Comparison of ENCODE assay signal across 9 cellular contexts in genomic region chr1:153355445-153356071, GRCh38. TPM values are rescaled to one million over a fixed set of nuclear protein-coding genes. Genes with fewer than 3 reads are reported as not detected.
DNase-seq lines count a peak whose midpoint lies in the region; ATAC-seq and TF ChIP-seq lines count a peak whose summit lies in the region.
"Had no signal": no experiment of that assay in that cellular context is flagged by ENCODE, and none has a peak within 500 bp of the region (broad histone marks: within the 10 kb centered on the region; RNA-seq: fewer than 3 reads in every experiment).

No MANE protein-coding gene starts in this region.

- peaks cover 36% of the 10 kb centered on the region for H3K27me3 Mint-ChIP-seq in Calu3 (ENCODE audit: unreplicated experiment)
- peaks cover 4% of the 10 kb centered on the region for H3K27me3 Mint-ChIP-seq in activated CD8-positive, alpha-beta T cell treated with anti-CD3 and anti-CD28 coated beads for 36 hours

- no peaks in the 10 kb centered on the region for H3K4me1 ChIP-seq in HEK293 (ENCODE audit: control insufficient read depth, insufficient read depth, low read length)

- no peaks in the 10 kb centered on the region for H3K36me3 ChIP-seq in HEK293 (ENCODE audit: control insufficient read depth in 2 of 2, insufficient read depth in 1 of 2, low read length in 2 of 2)

- peaks cover 34% of the 10 kb centered on the region for H3K4me1 Mint-ChIP-seq in Calu3 (ENCODE audit: low read depth, unreplicated experiment)
- peaks cover 5% of the 10 kb centered on the region for H3K4me1 Mint-ChIP-seq in activated CD8-positive, alpha-beta T cell treated with anti-CD3 and anti-CD28 coated beads for 36 hours (ENCODE audit: low read depth)

- no TSS peak for BruUV-seq in Calu3 (replicated peaks; lab: Mats Ljungman, UMichigan)

- TF ChIP-seq CTCF in Calu3 (IDR thresholded peaks at IDR 0.05; ENCODE audit: unreplicated experiment) (peak; percentile 54), HEK293 (tag by site-specific recombination; IDR thresholded peaks at IDR 0.05) (peak; percentile 53; the same call in 1 of the 2 replicates)
- peak; percentile 50 for TF ChIP-seq CTCF in activated CD8-positive, alpha-beta T cell treated with anti-CD3 and anti-CD28 coated beads for 36 hours (IDR thresholded peaks at IDR 0.05)

- no peak overlapping the region for H3K4me3 Mint-ChIP-seq in Calu3 (ENCODE audit: low read depth, unreplicated experiment)
- no peak overlapping the region for H3K4me3 Mint-ChIP-seq in activated CD8-positive, alpha-beta T cell treated with anti-CD3 and anti-CD28 coated beads for 36 hours

- no peak overlapping the region for H3K4me3 ChIP-seq in HEK293 (ENCODE audit: low read depth, low read length)

- POLR2A ChIA-PET in HEK293 (lab: Yijun Ruan, JAX) = no interaction called here
- POLR2A ChIA-PET in activated CD8-positive, alpha-beta T cell treated with anti-CD3 and anti-CD28 coated beads for 36 hours (lab: Charles Lee) = no interaction called here

- DNase-seq in Calu3 (peak; percentile 76), NCI-H526 (lab: John Stamatoyannopoulos, UW) (peak; percentile 65 to 94), foreskin melanocyte (peak; percentile 24), sciatic nerve (ENCODE audit: low spot score) (no peak)
- DNase-seq in activated CD8-positive, alpha-beta T cell treated with anti-CD3 and anti-CD28 coated beads for 36 hours = peak; percentile 63

- H3K9me3 Mint-ChIP-seq in Calu3 (ENCODE audit: low read depth, unreplicated experiment) = no peaks in the 10 kb centered on the region
- no peaks in the 10 kb centered on the region for H3K9me3 Mint-ChIP-seq in activated CD8-positive, alpha-beta T cell treated with anti-CD3 and anti-CD28 coated beads for 36 hours

- no peaks in the 10 kb centered on the region for H3K36me3 Mint-ChIP-seq in Calu3 (ENCODE audit: insufficient read depth, unreplicated experiment)
- H3K36me3 Mint-ChIP-seq in activated CD8-positive, alpha-beta T cell treated with anti-CD3 and anti-CD28 coated beads for 36 hours (ENCODE audit: low read depth) = no peaks in the 10 kb centered on the region

- intact Hi-C loops in Calu3 (cut with micrococcal nuclease; ENCODE audit: unreplicated experiment) (loop anchor here (10.0 kb wide), 1 partner anchor 629 kb away; the partner anchor contains the start of gene RAB13), sciatic nerve (cut with DNase I) (no loop called here)
- intact Hi-C loops in activated CD8-positive, alpha-beta T cell treated with anti-CD3 and anti-CD28 coated beads for 36 hours (cut with micrococcal nuclease) = no loop called here

- CTCF ChIA-PET in Calu3 (lab: Charles Lee) (interaction anchor here (0.7 to 4.7 kb wide), 3 partner anchors 9 to 217 kb away, joined by 3 to 58 read pairs (median 3); no protein-coding TSS in a partner anchor), HEK293 (lab: Yijun Ruan, JAX) (interaction anchor here (0.6 to 11.6 kb wide), 26 partner anchors 12 to 1545 kb away, joined by 3 to 259 read pairs (median 4); no protein-coding TSS in a partner anchor)
- CTCF ChIA-PET in activated CD8-positive, alpha-beta T cell treated with anti-CD3 and anti-CD28 coated beads for 36 hours (lab: Charles Lee) = interaction anchor here (0.6 to 5.7 kb wide), 11 partner anchors 9 to 146 kb away, joined by 3 to 123 read pairs (median 3); partner anchors contain the start of gene S100A8

- H3K9me3 ChIP-seq in HEK293 (ENCODE audit: control insufficient read depth, insufficient read depth, low read depth, low read length) = no peaks in the 10 kb centered on the region

- no peak overlapping the region for H3K27ac ChIP-seq in HEK293 (ENCODE audit: extremely low read depth, low read depth, low read length)

- peak; percentile 82 for ATAC-seq in activated CD8-positive, alpha-beta T cell treated with anti-CD3 and anti-CD28 coated beads for 36 hours
- peak; percentile 56 for ATAC-seq in sciatic nerve
- ATAC-seq in HG02763 (IDR thresholded peaks at IDR 0.05; ENCODE audit: unreplicated experiment) = no peak
- no peak for ATAC-seq in GM21529 (IDR thresholded peaks at IDR 0.05; ENCODE audit: unreplicated experiment)

- no peak overlapping the region for H3K27ac Mint-ChIP-seq in Calu3 (ENCODE audit: unreplicated experiment)
- H3K27ac Mint-ChIP-seq in activated CD8-positive, alpha-beta T cell treated with anti-CD3 and anti-CD28 coated beads for 36 hours = no peak overlapping the region

TF ChIP-seq in HEK293, 187 proteins besides CTCF, POLR2A, EP300 and RAD21:
- TF ChIP-seq ZNF600 (tag by site-specific recombination; IDR thresholded peaks at IDR 0.05) (0 out of 2 replicates have a peak, but pooled peaks have one; percentile 30), ZNF654 (tag by site-specific recombination; IDR thresholded peaks at IDR 0.05; ENCODE audit: low read depth) (peak; percentile 83), ZNF514 (tag by site-specific recombination; IDR thresholded peaks at IDR 0.05) (no peak), ZNF121 (tag by site-specific recombination; IDR thresholded peaks at IDR 0.05) (no peak), ZSCAN30 (tag by site-specific recombination; IDR thresholded peaks at IDR 0.05) (peak; percentile 100), ZBTB17 (tag by site-specific recombination; IDR thresholded peaks at IDR 0.05) (peak; percentile 49), ZNF76 (tag by site-specific recombination; IDR thresholded peaks at IDR 0.05; ENCODE audit: borderline replicate concordance, low read depth) (no peak), ZNF585B (tag by site-specific recombination; IDR thresholded peaks at IDR 0.05) (no peak), ZNF341 (tag by site-specific recombination; IDR thresholded peaks at IDR 0.05; ENCODE audit: low read depth) (peak; percentile 57), ZNF174 (tag by site-specific recombination; IDR thresholded peaks at IDR 0.05) (no peak), REPIN1 (tag by site-specific recombination; IDR thresholded peaks at IDR 0.05; ENCODE audit: low read depth) (no peak), HOXD13 (CRISPR knock-in tag; IDR thresholded peaks at IDR 0.05; ENCODE audit: borderline replicate concordance) (no peak)

RNA-seq across cellular contexts. Expression of gene S100A9, which starts 2.1 kb away (rescaled TPM):
- total RNA-seq in Calu3 (2022) = 5.0 and 10.6 TPM in 2 replicates
- total RNA-seq in activated CD8-positive, alpha-beta T cell treated with anti-CD3 and anti-CD28 coated beads for 36 hours = not detected
- 225 TPM for total RNA-seq in sciatic nerve

RNA-seq across cellular contexts. Expression of gene PGLYRP4, which starts 6.9 kb away (rescaled TPM):
- 0.38 TPM in 1 of 2 replicates, not detected in the other for total RNA-seq in Calu3 (2022)
- not detected for total RNA-seq in activated CD8-positive, alpha-beta T cell treated with anti-CD3 and anti-CD28 coated beads for 36 hours
- not detected for total RNA-seq in sciatic nerve
- total RNA-seq: pulmonary artery endothelial cell had no signal

RNA-seq across cellular contexts. Expression of gene S100A12, which starts 19.9 kb away (rescaled TPM):
- total RNA-seq in Calu3 (2022) (not detected in 2 replicates), sciatic nerve (15.3 TPM)
- total RNA-seq in activated CD8-positive, alpha-beta T cell treated with anti-CD3 and anti-CD28 coated beads for 36 hours = not detected
- total RNA-seq: pulmonary artery endothelial cell had no signal

RNA-seq across cellular contexts. Expression of gene S100A8, which starts 35.3 kb away (rescaled TPM):
- total RNA-seq in Calu3 (2022) (not detected in 2 replicates), sciatic nerve (192 TPM)
- not detected for total RNA-seq in activated CD8-positive, alpha-beta T cell treated with anti-CD3 and anti-CD28 coated beads for 36 hours
- total RNA-seq: pulmonary artery endothelial cell had no signal

RNA-seq across cellular contexts. Expression of gene PGLYRP3, which starts 42.8 kb away (rescaled TPM):
- not detected in 2 replicates for total RNA-seq in Calu3 (2022)
- not detected for total RNA-seq in activated CD8-positive, alpha-beta T cell treated with anti-CD3 and anti-CD28 coated beads for 36 hours
- not detected for total RNA-seq in sciatic nerve
- total RNA-seq: pulmonary artery endothelial cell had no signal

Comparison
In these comparisons a context has a peak if more than half of its experiments do, and no peak if none do; other contexts are left out.
1. ATAC-seq: peak in activated CD8-positive, alpha-beta T cell treated with anti-CD3 and anti-CD28 coated beads for 36 hours (single experiment) and sciatic nerve (single experiment); none in HG02763 (single experiment) and GM21529 (single experiment).
2. RNA of gene S100A9, which starts 2.1 kb away (total RNA-seq): 225 TPM in sciatic nerve (single experiment); 5.0 to 10.6 TPM in Calu3 and not detected in activated CD8-positive, alpha-beta T cell treated with anti-CD3 and anti-CD28 coated beads for 36 hours; every median in the first group is over 10 times any median in the second.
3. RNA of gene S100A12, which starts 19.9 kb away (total RNA-seq): 15.3 TPM in sciatic nerve (single experiment); not detected in Calu3 and not detected in activated CD8-positive, alpha-beta T cell treated with anti-CD3 and anti-CD28 coated beads for 36 hours; every median in the first group is over 10 times any median in the second.
4. Peak in every context shown above with its lines, with median percentiles within 50 percentile points of each other: CTCF ChIP-seq.